In genomic region chr16:8868272-8869211, GRCh38 we compare ENCODE assay signal across 8 cellular contexts. TPM values are rescaled to one million over a fixed set of nuclear protein-coding genes. Genes with fewer than 3 reads are reported as not detected.
DNase-seq lines count a peak whose midpoint lies in the region; ATAC-seq lines count a peak whose summit lies in the region.

Gene CARHSP1 (minus strand): TSS chr16:8869006. CDS start chr16:8859328, 9,678 bp downstream.

- ATAC-seq in HG03439 (IDR thresholded peaks at IDR 0.05; ENCODE audit: unreplicated experiment): peak; percentile 59
- ATAC-seq in left colon: peak; percentile 81

- peak within 1 kb of the TSS; percentile 79 for H3K27ac ChIP-seq in cingulate gyrus (ENCODE audit: low read depth, low read length)

- intact Hi-C loops in left colon (cut with DNase I, micrococcal nuclease): loop anchor here in 1 of 2 donors (5.0 kb wide), 1 partner anchor 229 kb away; no protein-coding TSS in a partner anchor

- DNase-seq in Ammon's horn (ENCODE audit: low spot score): peak; percentile 89
- peak; percentile 93 for DNase-seq in GM19238 (ENCODE audit: insufficient read length, low spot score)
- peak; percentile 73 for DNase-seq in NCI-H510A treated with DMSO at 0.1 percent for 48 hours (lab: John Stamatoyannopoulos, UW)
- peak; percentile 79 to 80 for DNase-seq in activated CD4-positive, alpha-beta T cell treated with anti-CD3 and anti-CD28 coated beads for 4 hours
- peak; percentile 88 to 89 for DNase-seq in left colon
- peak; percentile 85 to 86 for DNase-seq in stimulated activated CD4-positive, alpha-beta T cell treated with anti-CD3 and anti-CD28 coated beads, Interleukin-2, amount 100 ng/mL, for 24 hours

RNA-seq across cellular contexts. Expression of gene CARHSP1, which starts in this region (rescaled TPM):
- total RNA-seq in left colon: 10 to 100 TPM; 50.2 to 50.9 TPM

Comparison
In these comparisons a context has a peak if more than half of its experiments do, and no peak if none do; other contexts are left out.
1. Peak in every context shown above with its lines: DNase-seq, ATAC-seq and H3K27ac ChIP-seq.